In the genomic region with DNA sequence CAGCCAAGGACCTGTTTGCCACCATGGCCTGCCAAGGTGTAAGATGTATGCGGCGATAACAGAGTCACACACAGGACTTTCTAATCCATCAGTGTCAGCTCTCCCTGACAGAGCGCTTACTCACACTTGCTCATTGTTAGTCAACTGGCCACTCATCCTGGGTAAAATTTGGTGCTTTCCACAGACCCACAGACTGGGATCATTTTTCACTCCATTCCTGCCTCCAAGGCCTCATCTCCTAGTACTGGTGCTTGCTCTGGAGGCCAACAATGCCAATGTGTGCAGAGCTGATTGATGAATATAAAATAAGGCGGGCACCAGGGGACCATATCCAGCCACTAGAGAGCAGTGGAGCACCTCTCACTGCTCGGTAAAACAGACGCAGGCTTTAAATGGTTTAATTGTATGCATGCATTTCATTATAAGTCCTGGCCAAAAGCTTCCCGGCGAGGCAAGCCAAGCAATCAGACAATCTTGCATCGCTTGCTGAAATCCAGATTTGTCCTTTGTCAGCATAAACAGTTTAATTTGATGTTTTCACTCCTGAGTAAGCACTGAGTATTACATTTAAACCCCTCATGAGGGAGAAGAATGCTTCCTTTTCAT, we compare ENCODE assay signal across 9 cellular contexts. TPM values are rescaled to one million over a fixed set of nuclear protein-coding genes. Genes with fewer than 3 reads are reported as not detected.
DNase-seq lines count a peak whose midpoint lies in the region; ATAC-seq, FAIRE-seq and TF ChIP-seq lines count a peak whose summit lies in the region.
"Had no signal": no experiment of that assay in that cellular context is flagged by ENCODE, and none has a peak within 500 bp of the region (broad histone marks: within the 10 kb centered on the region; RNA-seq: fewer than 3 reads in every experiment).

No MANE protein-coding gene starts in this region.

- peaks cover 33 to 79% (median 71%) of the 10 kb centered on the region in 7 donors for H3K4me1 Mint-ChIP-seq in naive thymus-derived CD4-positive, alpha-beta T cell

- H3K27me3 ChIP-seq in bronchial epithelial cell (ENCODE audit: control insufficient read depth, insufficient read depth, low read length) (no peaks in the 10 kb centered on the region), lower lobe of right lung (ENCODE audit: low read depth) (no peaks in the 10 kb centered on the region)
- H3K27me3 ChIP-seq in naive thymus-derived CD4-positive, alpha-beta T cell (ENCODE audit: control insufficient read depth in 2 of 2, insufficient read depth in 2 of 2, low read length in 2 of 2) = no peaks in the 10 kb centered on the region
- H3K27me3 ChIP-seq: BLaER1 had no signal

- CTCF ChIA-PET in naive thymus-derived CD4-positive, alpha-beta T cell (lab: Charles Lee) = interaction anchor here (1.2 kb wide), 1 partner anchor 144 kb away, joined by 3 read pairs; no protein-coding TSS in a partner anchor

- H3K4me1 ChIP-seq in naive thymus-derived CD4-positive, alpha-beta T cell (ENCODE audit: control insufficient read depth in 2 of 2, insufficient read depth in 2 of 2, low read length in 2 of 2) = no peaks in the 10 kb centered on the region
- H3K4me1 ChIP-seq in lower lobe of right lung = peaks cover 28% of the 10 kb centered on the region

- peaks cover 0 to 31% (median 5%) of the 10 kb centered on the region in 5 donors for H3K36me3 Mint-ChIP-seq in naive thymus-derived CD4-positive, alpha-beta T cell

- POLR2A ChIA-PET in naive thymus-derived CD4-positive, alpha-beta T cell (lab: Charles Lee) = interaction anchor here (0.5 kb wide), 1 partner anchor 174 kb away, joined by 3 read pairs; no protein-coding TSS in a partner anchor

- H3K36me3 ChIP-seq in bronchial epithelial cell (ENCODE audit: control insufficient read depth, insufficient read depth, low read length) = peaks cover 3% of the 10 kb centered on the region
- H3K36me3 ChIP-seq in naive thymus-derived CD4-positive, alpha-beta T cell (ENCODE audit: control insufficient read depth in 2 of 3, insufficient read depth in 3 of 3, low read length in 3 of 3) = peaks cover 0 to 28% (median 0%) of the 10 kb centered on the region in 3 experiments
- peaks cover 30% of the 10 kb centered on the region for H3K36me3 ChIP-seq in lower lobe of right lung

- DNase-seq in NCI-H146 (lab: John Stamatoyannopoulos, UW) (peak; percentile 2), NCI-H146 treated with DMSO at 0.1 percent for 48 hours (lab: John Stamatoyannopoulos, UW; ENCODE audit: unreplicated experiment) (no peak), NCI-H226 (peak; percentile 93), bronchial epithelial cell (ENCODE audit: low read depth) (peak; percentile 97), lower lobe of right lung (no peak), NCI-H1417 treated with DMSO at 0.1 percent for 48 hours (lab: John Stamatoyannopoulos, UW) (no peak)
- no peak for DNase-seq in naive thymus-derived CD4-positive, alpha-beta T cell

- no peak overlapping the region for H3K4me3 Mint-ChIP-seq in naive thymus-derived CD4-positive, alpha-beta T cell

- H3K27me3 Mint-ChIP-seq in naive thymus-derived CD4-positive, alpha-beta T cell = no peaks in the 10 kb centered on the region

- FAIRE-seq in bronchial epithelial cell (lab: Jason Lieb, UNC) = peak; percentile 32

- H3K9me3 ChIP-seq in naive thymus-derived CD4-positive, alpha-beta T cell (ENCODE audit: control insufficient read depth in 2 of 3, low read length in 3 of 3) = no peaks in the 10 kb centered on the region
- H3K9me3 ChIP-seq in lower lobe of right lung = no peaks in the 10 kb centered on the region
- H3K9me3 ChIP-seq: BLaER1 had no signal

- peak; percentile 56 for ATAC-seq in naive thymus-derived CD4-positive, alpha-beta T cell
- ATAC-seq in GM19467 (IDR thresholded peaks at IDR 0.05; ENCODE audit: unreplicated experiment) = no peak
- ATAC-seq in lower lobe of right lung = no peak

- H3K27ac Mint-ChIP-seq in naive thymus-derived CD4-positive, alpha-beta T cell = peak overlapping the region in 1 of 9 donors; percentile 21

- intact Hi-C loops in naive thymus-derived CD4-positive, alpha-beta T cell (cut with micrococcal nuclease) = no loop called here
- intact Hi-C loops in lower lobe of right lung (cut with DNase I) = no loop called here

- H3K9me3 Mint-ChIP-seq in naive thymus-derived CD4-positive, alpha-beta T cell = no peaks in the 10 kb centered on the region

- H3K4me3 ChIP-seq in bronchial epithelial cell (ENCODE audit: low read depth, low read length) (no peak overlapping the region), lower lobe of right lung (no peak overlapping the region)
- H3K4me3 ChIP-seq in naive thymus-derived CD4-positive, alpha-beta T cell (ENCODE audit: low read length) = no peak overlapping the region
- H3K4me3 ChIP-seq: BLaER1 had no signal

- H3K27ac ChIP-seq in naive thymus-derived CD4-positive, alpha-beta T cell (ENCODE audit: low read depth, low read length) = no peak overlapping the region
- no peak overlapping the region for H3K27ac ChIP-seq in lower lobe of right lung
- H3K27ac ChIP-seq: BLaER1 had no signal

- TF ChIP-seq CTCF in bronchial epithelial cell (IDR thresholded peaks at IDR 0.05; ENCODE audit: insufficient read depth, low read length, severe bottlenecking) = peak; percentile 56
- TF ChIP-seq CTCF in lower lobe of right lung (IDR thresholded peaks at IDR 0.05) = no peak

RNA-seq across cellular contexts. Expression of a gene that starts 22.3 kb away (rescaled TPM):
- total RNA-seq in bronchial epithelial cell (275 and 335 TPM in 2 replicates), lower lobe of right lung (73.2 TPM)
- total RNA-seq in naive thymus-derived CD4-positive, alpha-beta T cell = 100 to 1,000 TPM in 1 of 5 experiments, 10 to 100 TPM in 4; 59.4 to 129 (median 63.2) TPM
- 100 to 1,000 TPM; 176 to 203 TPM for polyA plus RNA-seq in naive thymus-derived CD4-positive, alpha-beta T cell

RNA-seq across cellular contexts. Expression of a gene that starts 57.3 kb away (rescaled TPM):
- total RNA-seq in bronchial epithelial cell (0.38 TPM in 1 of 2 replicates, not detected in the other), lower lobe of right lung (not detected)
- total RNA-seq in naive thymus-derived CD4-positive, alpha-beta T cell = not detected
- polyA plus RNA-seq in naive thymus-derived CD4-positive, alpha-beta T cell = not detected

Comparison
In these comparisons a context has a peak if more than half of its experiments do, and no peak if none do; other contexts are left out.
1. DNase-seq: peak in NCI-H146 (single experiment), NCI-H226 (single experiment) and bronchial epithelial cell (single experiment); none in NCI-H146 treated with DMSO at 0.1 percent for 48 hours (single experiment), naive thymus-derived CD4-positive, alpha-beta T cell (0 of 9), lower lobe of right lung (single experiment) and NCI-H1417 treated with DMSO at 0.1 percent for 48 hours (single experiment).